Comparison of ENCODE assay signal across 23 cellular contexts in the genomic region with DNA sequence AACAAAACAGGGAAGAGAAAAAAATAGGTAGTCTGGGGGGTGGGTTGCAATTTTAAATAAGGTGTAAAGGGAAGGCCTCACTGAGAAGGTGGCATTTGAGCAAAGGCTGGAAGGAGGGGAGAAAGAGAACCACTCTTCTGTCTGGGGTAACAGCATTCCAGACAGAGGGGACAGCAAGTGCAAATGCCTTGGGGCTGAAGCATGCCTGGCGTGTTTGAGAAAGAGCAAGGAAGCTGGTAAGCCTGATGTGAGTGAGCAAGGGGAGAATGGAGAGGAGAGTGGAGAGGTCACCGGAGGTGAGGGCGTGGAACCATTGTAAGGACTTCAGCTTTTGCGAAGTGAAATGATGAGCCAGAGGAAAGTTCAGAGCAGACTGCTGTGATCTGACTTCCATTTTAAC.
"Had no signal": no experiment of that assay in that cellular context is flagged by ENCODE, and none has a peak within 500 bp of the region (broad histone marks: within the 10 kb centered on the region; RNA-seq: fewer than 3 reads in every experiment).

No MANE protein-coding gene starts in this region.

- H3K36me3 ChIP-seq: left lung, right lobe of liver, transverse colon had no signal

- H3K27me3 ChIP-seq: left lung, right lobe of liver, transverse colon had no signal

- H3K27me3 Mint-ChIP-seq: activated naive CD4-positive, alpha-beta T cell treated with anti-CD3 and anti-CD28 coated beads, Interleukin-2, amount 50 U/mL, for 24 hours; brain; effector memory CD8-positive, alpha-beta T cell; stimulated activated memory B cell treated with anti-CD40 and anti-IgM and Interleukin-4, amounts not matched to agents 10 μg/mL and 1 μg/mL and 100 μg/mL, for 72 hours; T-cell had no signal

- H3K4me3 Mint-ChIP-seq: activated naive CD4-positive, alpha-beta T cell treated with anti-CD3 and anti-CD28 coated beads, Interleukin-2, amount 50 U/mL, for 24 hours; brain; effector memory CD8-positive, alpha-beta T cell; nephron progenitor cell; stimulated activated memory B cell treated with anti-CD40 and anti-IgM and Interleukin-4, amounts not matched to agents 10 μg/mL and 1 μg/mL and 100 μg/mL, for 72 hours; T-cell; T-helper 2 cell treated with Interferon-gamma antibody and Interleukin-4, amounts not matched to agents 5 μg/mL and 100 μg/mL, for 36 hours had no signal

- H3K4me3 ChIP-seq: left lung, lung, right lobe of liver, transverse colon had no signal

- H3K36me3 Mint-ChIP-seq: activated naive CD4-positive, alpha-beta T cell treated with anti-CD3 and anti-CD28 coated beads, Interleukin-2, amount 50 U/mL, for 24 hours; brain; stimulated activated memory B cell treated with anti-CD40 and anti-IgM and Interleukin-4, amounts not matched to agents 10 μg/mL and 1 μg/mL and 100 μg/mL, for 72 hours; T-cell had no signal

- ATAC-seq: effector memory CD8-positive, alpha-beta T cell; esophagus mucosa; left lung; right lobe of liver; stimulated activated memory B cell treated with anti-CD40 and anti-IgM and Interleukin-4, amounts not matched to agents 10 μg/mL and 1 μg/mL and 100 μg/mL, for 72 hours; T-cell had no signal

- H3K9me3 ChIP-seq: right lobe of liver, transverse colon had no signal

- H3K9me3 Mint-ChIP-seq: activated naive CD4-positive, alpha-beta T cell treated with anti-CD3 and anti-CD28 coated beads, Interleukin-2, amount 50 U/mL, for 24 hours; effector memory CD8-positive, alpha-beta T cell; stimulated activated memory B cell treated with anti-CD40 and anti-IgM and Interleukin-4, amounts not matched to agents 10 μg/mL and 1 μg/mL and 100 μg/mL, for 72 hours had no signal

- DNase-seq: activated CD4-positive, alpha-beta T cell treated with anti-CD3 and anti-CD28 coated beads for 1 hour; activated gamma-delta T cell treated with Interleukin-2 at 50 U/mL for 16 hours; activated T-cell treated with anti-CD3 and anti-CD28 coated beads, Interleukin-2, amount 50 U/mL, for 1 hour; aorta; central memory CD4-positive, alpha-beta T cell; effector memory CD8-positive, alpha-beta T cell; foreskin melanocyte; kidney glomerular epithelial cell; left lung; nephron progenitor cell; nucleus accumbens; posterior cingulate gyrus; right lobe of liver; small intestine; stimulated activated CD4-positive, alpha-beta T cell treated with anti-CD3 and anti-CD28 coated beads, Interleukin-2, amount 100 ng/mL, for 24 hours; T-cell; transverse colon had no signal

- H3K4me1 ChIP-seq: left lung, right lobe of liver, transverse colon had no signal

- H3K27ac Mint-ChIP-seq: activated naive CD4-positive, alpha-beta T cell treated with anti-CD3 and anti-CD28 coated beads, Interleukin-2, amount 50 U/mL, for 24 hours; brain; effector memory CD8-positive, alpha-beta T cell; nephron progenitor cell; stimulated activated memory B cell treated with anti-CD40 and anti-IgM and Interleukin-4, amounts not matched to agents 10 μg/mL and 1 μg/mL and 100 μg/mL, for 72 hours; T-cell; T-helper 2 cell treated with Interferon-gamma antibody and Interleukin-4, amounts not matched to agents 5 μg/mL and 100 μg/mL, for 36 hours had no signal

- H3K27ac ChIP-seq: left lung, right lobe of liver, transverse colon had no signal

- H3K4me1 Mint-ChIP-seq: activated naive CD4-positive, alpha-beta T cell treated with anti-CD3 and anti-CD28 coated beads, Interleukin-2, amount 50 U/mL, for 24 hours; brain; nephron progenitor cell; stimulated activated memory B cell treated with anti-CD40 and anti-IgM and Interleukin-4, amounts not matched to agents 10 μg/mL and 1 μg/mL and 100 μg/mL, for 72 hours; T-cell had no signal
